2 cellular contexts compared by ENCODE assay signal in genomic region chr1:207431508-207431907, GRCh38.
A peak's percentile ranks its signal among the peaks of the same experiment; 100 is the strongest.
TF ChIP-seq lines count a peak whose summit lies in the region.

No MANE protein-coding gene starts in this region.

TF ChIP-seq in GM12891, 5 proteins besides CTCF, POLR2A, EP300 and RAD21 (continued from another document):
- TF ChIP-seq PAX5 (IDR thresholded peaks at IDR 0.05; ENCODE audit: insufficient read depth, low read length, severe bottlenecking): no peak
- no peak for TF ChIP-seq POU2F2 (IDR thresholded peaks at IDR 0.05; ENCODE audit: low read depth, low read length)
- no peak for TF ChIP-seq TAF1 (IDR thresholded peaks at IDR 0.05; ENCODE audit: low read depth, low read length)

TF ChIP-seq in GM12878, 131 proteins besides CTCF, POLR2A, EP300 and RAD21 (continued from another document):
- TF ChIP-seq IKZF1 (conservative IDR thresholded peaks at IDR 0.05): 0 out of 2 replicates have a peak, but pooled peaks have one; percentile 32
- TF ChIP-seq BCL3 (IDR thresholded peaks at IDR 0.05; ENCODE audit: borderline replicate concordance, insufficient read depth, low read depth, low read length, poor library complexity, severe bottlenecking): peak; percentile 77
- no peak for TF ChIP-seq CBX3 (IDR thresholded peaks at IDR 0.05; ENCODE audit: borderline replicate concordance, low read depth)
- TF ChIP-seq MYC (IDR thresholded peaks at IDR 0.05; ENCODE audit: insufficient read depth, insufficient read length, insufficient replicate concordance, low read length, severe bottlenecking): no peak
- TF ChIP-seq FOXM1 (IDR thresholded peaks at IDR 0.05; ENCODE audit: low read depth, low read length): peak; percentile 56; the same call in 1 of the 2 replicates
- TF ChIP-seq ATF3 (IDR thresholded peaks at IDR 0.05; ENCODE audit: borderline replicate concordance, extremely low read depth, low read depth, low read length): no peak
- peak; percentile 59; the same call in 1 of the 2 replicates for TF ChIP-seq RUNX3 (IDR thresholded peaks at IDR 0.05; ENCODE audit: low read length)
- TF ChIP-seq CUX1 (IDR thresholded peaks at IDR 0.05; ENCODE audit: insufficient replicate concordance, low read depth, low read length): peak; percentile 31
- TF ChIP-seq RFX5 (IDR thresholded peaks at IDR 0.05; ENCODE audit: low read depth, low read length): no peak
- TF ChIP-seq RBBP5 (conservative IDR thresholded peaks at IDR 0.05): no peak
- TF ChIP-seq CREM (IDR thresholded peaks at IDR 0.05; ENCODE audit: low read depth): peak; percentile 28; the same call in 1 of the 2 replicates
- TF ChIP-seq JUNB (IDR thresholded peaks at IDR 0.05): peak; percentile 16; the same call in 1 of the 2 replicates
- TF ChIP-seq FOXK2 (IDR thresholded peaks at IDR 0.05): no peak
- peak; percentile 79 for TF ChIP-seq MEF2B (IDR thresholded peaks at IDR 0.05; ENCODE audit: partially characterized antibody, poor library complexity, severe bottlenecking)
- no peak for TF ChIP-seq ZNF687 (IDR thresholded peaks at IDR 0.05)
- peak in 1 of 2 experiments; percentile 83; a peak in 1 of 4 replicates for TF ChIP-seq ETV6 (conservative IDR thresholded peaks at IDR 0.05 in 1 of 2, IDR thresholded peaks at IDR 0.05 in 1 of 2; ENCODE audit: borderline replicate concordance in 1 of 2, low read depth in 1 of 2)
- TF ChIP-seq SPI1 (IDR thresholded peaks at IDR 0.05; ENCODE audit: borderline replicate concordance, insufficient read depth, low read depth, low read length): 0 out of 2 replicates have a peak, but pooled peaks have one; percentile 45
- no peak for TF ChIP-seq MTA2 (IDR thresholded peaks at IDR 0.05; ENCODE audit: low read depth)
- TF ChIP-seq TARDBP (IDR thresholded peaks at IDR 0.05; ENCODE audit: borderline replicate concordance): no peak
- TF ChIP-seq TBL1XR1 (IDR thresholded peaks at IDR 0.05; ENCODE audit: low read depth, low read length): no peak
- no peak for TF ChIP-seq STAT1 (conservative IDR thresholded peaks at IDR 0.05)
- no peak for TF ChIP-seq IRF3 (IDR thresholded peaks at IDR 0.05)
- TF ChIP-seq ZBTB4 (CRISPR knock-in tag; IDR thresholded peaks at IDR 0.05): no peak
- TF ChIP-seq ATF2 (IDR thresholded peaks at IDR 0.05; ENCODE audit: low read length): peak; percentile 79
- peak; percentile 79 for TF ChIP-seq NFIC (IDR thresholded peaks at IDR 0.05; ENCODE audit: low read depth, low read length)
- TF ChIP-seq TCF12 (IDR thresholded peaks at IDR 0.05; ENCODE audit: low read depth, low read length): no peak
